ENCODE assay signal across 8 cellular contexts in the genomic region with DNA sequence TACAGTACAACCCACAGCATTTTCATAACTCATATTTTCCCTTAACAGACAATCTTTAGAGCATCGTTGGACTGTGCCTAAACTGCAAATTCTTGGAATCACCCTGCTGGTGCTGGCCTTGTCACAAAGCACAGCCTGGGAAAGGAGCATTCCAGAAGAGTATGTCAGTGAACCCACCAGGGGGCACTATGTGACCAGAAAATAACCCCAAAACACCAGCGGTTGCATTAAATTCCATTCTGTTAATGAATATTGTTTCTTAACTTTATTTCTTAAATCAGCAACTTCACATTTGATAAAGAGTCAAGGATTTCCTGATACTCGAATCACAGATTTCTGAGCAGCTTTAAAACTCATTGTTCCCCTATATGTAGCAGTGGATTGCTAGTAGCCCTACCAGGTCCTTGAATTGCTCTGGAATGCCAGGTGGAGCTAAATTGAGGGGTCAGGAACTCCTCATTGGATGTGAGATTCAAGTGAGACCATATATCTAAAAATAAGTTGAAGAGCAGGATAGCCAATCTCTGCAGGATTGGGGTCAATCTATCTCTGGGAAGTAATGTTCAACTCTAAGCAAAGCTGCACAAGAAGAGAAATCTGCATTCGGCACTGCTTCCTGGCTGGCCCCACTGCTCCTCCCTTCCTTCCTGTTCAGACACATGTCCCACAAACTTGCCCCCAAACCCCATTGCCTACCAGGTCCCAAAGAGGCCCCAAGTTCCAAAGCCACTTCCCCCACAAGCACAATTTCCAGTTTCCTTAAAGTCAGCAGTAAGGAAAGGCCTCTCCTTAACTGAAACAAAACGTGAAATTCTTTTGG.
DNase-seq lines count a peak whose midpoint lies in the region; ATAC-seq lines count a peak whose summit lies in the region.

No MANE protein-coding gene starts in this region.

- peak; percentile 76 for DNase-seq in AG08395 (ENCODE audit: low spot score)
- DNase-seq in NCI-H2196 (lab: John Stamatoyannopoulos, UW; ENCODE audit: unreplicated experiment), result peak; percentile 65
- DNase-seq in activated CD4-positive, CD25-positive, alpha-beta regulatory T cell (lab: John Stamatoyannopoulos, UW), result peak; percentile 20 to 40 (median 30)
- DNase-seq in cerebellar cortex (ENCODE audit: low spot score), result peak; percentile 84
- DNase-seq in stimulated activated CD4-positive, alpha-beta T cell treated with anti-CD3 and anti-CD28 coated beads, Interleukin-4, amount 100 ng/mL, for 4 hours, result peak; percentile 46 to 48

- ATAC-seq in GM18861 (IDR thresholded peaks at IDR 0.05; ENCODE audit: unreplicated experiment) (peak; percentile 38), GM21576 (IDR thresholded peaks at IDR 0.05; ENCODE audit: unreplicated experiment) (no peak)

- H3K27ac ChIP-seq in layer of hippocampus (ENCODE audit: low read depth, low read length), result peak overlapping the region; percentile 55

- no peaks in the 10 kb centered on the region for H3K27me3 ChIP-seq in layer of hippocampus (ENCODE audit: control insufficient read depth, insufficient read depth, low read length)

Comparison
In these comparisons a context has a peak if more than half of its experiments do, and no peak if none do; other contexts are left out.
1. DNase-seq: peak in every context shown above with its lines; median percentile 84 in cerebellar cortex; 76 in AG08395; 65 in NCI-H2196; 47 in stimulated activated CD4-positive, alpha-beta T cell treated with anti-CD3 and anti-CD28 coated beads, Interleukin-4, amount 100 ng/mL, for 4 hours; 30 in activated CD4-positive, CD25-positive, alpha-beta regulatory T cell.